22 cellular contexts compared by ENCODE assay signal in genomic region chr3:194766845-194767244, GRCh38.
DNase-seq lines count a peak whose midpoint lies in the region; ATAC-seq and TF ChIP-seq lines count a peak whose summit lies in the region.
"Had no signal": no experiment of that assay in that cellular context is flagged by ENCODE, and none has a peak within 500 bp of the region (broad histone marks: within the 10 kb centered on the region; RNA-seq: fewer than 3 reads in every experiment).

No MANE protein-coding gene starts in this region.

- no peaks in the 10 kb centered on the region for H4K20me1 ChIP-seq in PC-9 (ENCODE audit: insufficient read depth)

- no peak overlapping the region for H3K4me3 ChIP-seq in PC-9
- H3K4me3 ChIP-seq: esophagus muscularis mucosa, gastroesophageal sphincter, K562, lung, right lobe of liver, SJSA1 had no signal

- H3K27ac Mint-ChIP-seq in CD14-positive monocyte (peak overlapping the region in 5 of 7 donors; percentile 28 to 81 (median 63)), natural killer cell (peak overlapping the region; percentile 73 to 93)
- H3K27ac Mint-ChIP-seq: activated T-cell treated with anti-CD3 and anti-CD28 coated beads, Interleukin-2, amount 50 U/mL, for 24 hours; T-helper 2 cell treated with Interferon-gamma antibody and Interleukin-4, amounts not matched to agents 5 μg/mL and 100 μg/mL, for 36 hours had no signal

- no peak overlapping the region for H3K27ac ChIP-seq in PC-9
- H3K27ac ChIP-seq: esophagus muscularis mucosa, gastroesophageal sphincter, right lobe of liver, SJSA1 had no signal

- CTCF ChIA-PET in PC-9 (lab: Charles Lee), result no interaction called here

- TF ChIP-seq CTCF in CD14-positive monocyte (IDR thresholded peaks at IDR 0.05), result no peak
- no peak for TF ChIP-seq CTCF in PC-9 (conservative IDR thresholded peaks at IDR 0.05)
- no peak for TF ChIP-seq CTCF in natural killer cell (IDR thresholded peaks at IDR 0.05)

- H3K4me1 Mint-ChIP-seq in CD14-positive monocyte (peaks cover 40% of the 10 kb centered on the region), natural killer cell (peaks cover 35% of the 10 kb centered on the region in 2 donors)

- no peaks in the 10 kb centered on the region for H3K27me3 ChIP-seq in PC-9 (ENCODE audit: insufficient read depth, low read depth)
- H3K27me3 ChIP-seq: esophagus muscularis mucosa, gastroesophageal sphincter, right lobe of liver, SJSA1 had no signal

- BruUV-seq in PC-9 (replicated peaks; lab: Mats Ljungman, UMichigan), result no TSS peak

- H2AFZ ChIP-seq in PC-9, result no peak overlapping the region

- H3K4me2 ChIP-seq in PC-9, result 0 out of 2 replicates have a peak overlapping the region, but pooled peaks have one; percentile 8

- peaks cover 26% of the 10 kb centered on the region for H3K4me1 ChIP-seq in PC-9 (replicated peaks; ENCODE audit: insufficient read depth)

- H3K27me3 Mint-ChIP-seq in CD14-positive monocyte (ENCODE audit: low read depth in 3 of 3) (peaks cover 0 to 2% (median 0%) of the 10 kb centered on the region in 3 donors), natural killer cell (ENCODE audit: low read depth in 2 of 2) (peaks cover 0 to 8% of the 10 kb centered on the region in 2 donors)
- H3K27me3 Mint-ChIP-seq: activated T-cell treated with anti-CD3 and anti-CD28 coated beads, Interleukin-2, amount 50 U/mL, for 24 hours had no signal

- H3K4me3 Mint-ChIP-seq in CD14-positive monocyte (peak overlapping the region; percentile 17 to 77), natural killer cell (peak overlapping the region; percentile 84)
- H3K4me3 Mint-ChIP-seq: activated T-cell treated with anti-CD3 and anti-CD28 coated beads, Interleukin-2, amount 50 U/mL, for 24 hours; T-helper 2 cell treated with Interferon-gamma antibody and Interleukin-4, amounts not matched to agents 5 μg/mL and 100 μg/mL, for 36 hours had no signal

- DNase-seq in CD14-positive monocyte (ENCODE audit: low spot score), result no peak
- DNase-seq in Kasumi-1 (lab: John Stamatoyannopoulos, UW), result peak; percentile 69
- DNase-seq in PC-9, result no peak
- no peak for DNase-seq in natural killer cell
- DNase-seq in stimulated activated CD4-positive, alpha-beta T cell treated with anti-CD3 and anti-CD28 coated beads, Interleukin-15, amount 100 ng/mL, for 24 hours, result no peak
- no peak for DNase-seq in activated CD8-positive, alpha-beta memory T cell treated with anti-CD3 and anti-CD28 coated beads for 24 hours
- DNase-seq in NCI-H1436 treated with DMSO at 0.1 percent for 48 hours (lab: John Stamatoyannopoulos, UW), result no peak
- DNase-seq: activated CD4-positive, alpha-beta T cell treated with anti-CD3 and anti-CD28 coated beads, Interleukin-2, amount 50 U/mL, for 48 hours; activated naive CD4-positive, alpha-beta T cell treated with anti-CD3 and anti-CD28 coated beads, Interleukin-2, amount 50 U/mL, for 16 hours; activated T-cell treated with anti-CD3 and anti-CD28 coated beads, Interleukin-2, amount 50 U/mL, for 24 hours; aorta; COR-L47; effector CD8-positive, alpha-beta T cell; NCI-H1105; NCI-H524; right lobe of liver had no signal

- H3K36me3 Mint-ChIP-seq in CD14-positive monocyte (no peaks in the 10 kb centered on the region), natural killer cell (no peaks in the 10 kb centered on the region)

- H3K9me2 ChIP-seq in PC-9 (ENCODE audit: insufficient read depth), result no peaks in the 10 kb centered on the region

- peak in 2 of 3 donors; percentile 6 to 10 for ATAC-seq in natural killer cell
- ATAC-seq: gastroesophageal sphincter, K562, right lobe of liver had no signal

- H3K9me3 Mint-ChIP-seq in CD14-positive monocyte, result peaks cover 0 to 2% (median 0%) of the 10 kb centered on the region in 7 donors
- H3K9me3 Mint-ChIP-seq in natural killer cell, result no peaks in the 10 kb centered on the region
- H3K9me3 Mint-ChIP-seq: activated T-cell treated with anti-CD3 and anti-CD28 coated beads, Interleukin-2, amount 50 U/mL, for 24 hours; T-helper 2 cell treated with Interferon-gamma antibody and Interleukin-4, amounts not matched to agents 5 μg/mL and 100 μg/mL, for 36 hours had no signal

- no peaks in the 10 kb centered on the region for H3K36me3 ChIP-seq in PC-9 (ENCODE audit: low read depth)
- H3K36me3 ChIP-seq: esophagus muscularis mucosa, gastroesophageal sphincter, right lobe of liver, SJSA1 had no signal

- no peaks in the 10 kb centered on the region for H3K79me2 ChIP-seq in PC-9 (ENCODE audit: low read depth)

- H3K9me3 ChIP-seq in PC-9 (ENCODE audit: insufficient read depth, low read depth), result no peaks in the 10 kb centered on the region
- H3K9me3 ChIP-seq: esophagus muscularis mucosa, gastroesophageal sphincter, right lobe of liver, SJSA1 had no signal

- POLR2A ChIA-PET in PC-9 (lab: Charles Lee; ENCODE audit: unreplicated experiment), result no interaction called here

- peaks cover 4% of the 10 kb centered on the region; the same call in 1 of the 2 replicates for H3F3A ChIP-seq in PC-9 (ENCODE audit: insufficient read depth, low read depth)

- intact Hi-C loops in CD14-positive monocyte (cut with micrococcal nuclease) (loop anchor here in 1 of 2 donors (5.0 kb wide), 1 partner anchor 35 kb away; no protein-coding TSS in a partner anchor), PC-9 (cut with micrococcal nuclease; ENCODE audit: unreplicated experiment) (loop anchor here (5.0 kb wide), 1 partner anchor 75 kb away; no protein-coding TSS in a partner anchor), natural killer cell (cut with micrococcal nuclease) (no loop called here)

Comparison
In these comparisons a context has a peak if more than half of its experiments do, and no peak if none do; other contexts are left out.
1. DNase-seq: peak in Kasumi-1 (2 of 2); none in CD14-positive monocyte (single experiment), PC-9 (0 of 2), natural killer cell (single experiment), stimulated activated CD4-positive, alpha-beta T cell treated with anti-CD3 and anti-CD28 coated beads, Interleukin-15, amount 100 ng/mL, for 24 hours (single experiment), activated CD8-positive, alpha-beta memory T cell treated with anti-CD3 and anti-CD28 coated beads for 24 hours (single experiment) and NCI-H1436 treated with DMSO at 0.1 percent for 48 hours (single experiment).